Comparison of ENCODE assay signal across 18 cellular contexts in genomic region chr17:38469875-38470274, GRCh38. TPM values are rescaled to one million over a fixed set of nuclear protein-coding genes. Genes with fewer than 3 reads are reported as not detected.
DNase-seq lines count a peak whose midpoint lies in the region; ATAC-seq, FAIRE-seq and TF ChIP-seq lines count a peak whose summit lies in the region.
"Had no signal": no experiment of that assay in that cellular context is flagged by ENCODE, and none has a peak within 500 bp of the region (broad histone marks: within the 10 kb centered on the region; RNA-seq: fewer than 3 reads in every experiment).

No MANE protein-coding gene starts in this region.

- H3K27ac ChIP-seq in endothelial cell of umbilical vein (ENCODE audit: insufficient read depth, low read depth, low read length) (peak overlapping the region; percentile 10), transverse colon (peak overlapping the region in 1 of 4 donors; percentile 43)
- H3K27ac ChIP-seq: BLaER1, cardiac muscle cell had no signal

- TF ChIP-seq POLR2A in endothelial cell of umbilical vein (IDR thresholded peaks at IDR 0.05; ENCODE audit: low read depth, low read length), result peak; percentile 19
- no peak for TF ChIP-seq POLR2A in transverse colon (IDR thresholded peaks at IDR 0.05)

- ATAC-seq in GM18511 (IDR thresholded peaks at IDR 0.05; ENCODE audit: unreplicated experiment), result no peak
- ATAC-seq: esophagus mucosa; natural killer cell treated with Interleukin-12 subunit alpha and Interleukin-12 subunit beta and Interleukin-15 and Interleukin-18, amount 100 ng/mL, for 72 hours had no signal

- intact Hi-C loops in endothelial cell of umbilical vein (cut with micrococcal nuclease), result loop anchor here (1.0 kb wide), 1 partner anchor 26 kb away; no protein-coding TSS in a partner anchor
- intact Hi-C loops in transverse colon (cut with DNase I; ENCODE audit: low total_unique reads), result loop anchor here (5.0 kb wide), 1 partner anchor 48 kb away; no protein-coding TSS in a partner anchor

- H2AFZ ChIP-seq in endothelial cell of umbilical vein (ENCODE audit: low read depth, low read length), result no peak overlapping the region

- no peaks in the 10 kb centered on the region for H4K20me1 ChIP-seq in endothelial cell of umbilical vein (replicated peaks; ENCODE audit: control insufficient read depth, extremely low read depth, insufficient read depth, low read length)

- H3K9me3 ChIP-seq in endothelial cell of umbilical vein (replicated peaks; ENCODE audit: control insufficient read depth, insufficient read depth, low read length) (no peaks in the 10 kb centered on the region), transverse colon (no peaks in the 10 kb centered on the region)
- H3K9me3 ChIP-seq: BLaER1 had no signal

- H3K79me2 ChIP-seq in endothelial cell of umbilical vein (ENCODE audit: control insufficient read depth, insufficient read depth, low read length), result peaks cover 58% of the 10 kb centered on the region

- dilution Hi-C loops in endothelial cell of umbilical vein (cut with MboI; ENCODE audit: extremely low pct_ligation_motif_present, low sequenced_read_pairs), result no loop called here

- peak overlapping the region; percentile 15 for H3K27ac Mint-ChIP-seq in nephron progenitor cell
- H3K27ac Mint-ChIP-seq: IgD-negative memory B cell; natural killer cell treated with Interleukin-12 subunit alpha and Interleukin-12 subunit beta and Interleukin-15 and Interleukin-18, amount 100 ng/mL, for 72 hours had no signal

- peaks cover 34% of the 10 kb centered on the region for H3K36me3 Mint-ChIP-seq in nephron progenitor cell (ENCODE audit: low read depth)
- H3K36me3 Mint-ChIP-seq: IgD-negative memory B cell; natural killer cell treated with Interleukin-12 subunit alpha and Interleukin-12 subunit beta and Interleukin-15 and Interleukin-18, amount 100 ng/mL, for 72 hours had no signal

- no TSS peak for BruUV-seq in endothelial cell of umbilical vein (replicated peaks; lab: Mats Ljungman, UMichigan)

- in situ Hi-C loops in transverse colon (cut with MboI; ENCODE audit: low pct_ligation_motif_present in 1 of 4, low pct_unique_long_range_greater_than_20kb in 1 of 4, low sequenced_read_pairs in 3 of 4), result no loop called here

- no peaks in the 10 kb centered on the region for H3K27me3 ChIP-seq in endothelial cell of umbilical vein (ENCODE audit: control insufficient read depth in 2 of 2, insufficient read depth in 2 of 2, low read length in 2 of 2)
- H3K27me3 ChIP-seq in transverse colon, result no peaks in the 10 kb centered on the region
- H3K27me3 ChIP-seq: BLaER1, cardiac muscle cell had no signal

- TF ChIP-seq EP300 in transverse colon (IDR thresholded peaks at IDR 0.05; ENCODE audit: low read depth), result no peak

- H3K4me2 ChIP-seq in endothelial cell of umbilical vein (ENCODE audit: insufficient read depth, low read length), result no peak overlapping the region
- H3K4me2 ChIP-seq: BLaER1 had no signal

- H3K4me3 Mint-ChIP-seq in nephron progenitor cell, result peak overlapping the region; percentile 46
- H3K4me3 Mint-ChIP-seq: IgD-negative memory B cell; natural killer cell treated with Interleukin-12 subunit alpha and Interleukin-12 subunit beta and Interleukin-15 and Interleukin-18, amount 100 ng/mL, for 72 hours had no signal

- H3K4me1 ChIP-seq in endothelial cell of umbilical vein (ENCODE audit: control insufficient read depth, extremely low read depth, insufficient read depth, low read length), result peaks cover 36% of the 10 kb centered on the region
- H3K4me1 ChIP-seq in transverse colon, result peaks cover 0 to 23% (median 15%) of the 10 kb centered on the region in 4 donors

- no peaks in the 10 kb centered on the region for H3K9me3 Mint-ChIP-seq in nephron progenitor cell
- H3K9me3 Mint-ChIP-seq: IgD-negative memory B cell; natural killer cell treated with Interleukin-12 subunit alpha and Interleukin-12 subunit beta and Interleukin-15 and Interleukin-18, amount 100 ng/mL, for 72 hours had no signal

- 75 to 92% methylated on average over 2 to 20 of the region's 20 CpGs for WGBS in transverse colon (ENCODE audit: low coverage in 1 of 2), 2 donors

- FAIRE-seq in endothelial cell of umbilical vein (lab: Jason Lieb, UNC), result no peak
- FAIRE-seq: G401.6, small intestine had no signal

- no peaks in the 10 kb centered on the region for H3K9me1 ChIP-seq in endothelial cell of umbilical vein (replicated peaks; ENCODE audit: control insufficient read depth, extremely low read depth, insufficient read depth, low read length)

- H3K36me3 ChIP-seq in endothelial cell of umbilical vein (ENCODE audit: control insufficient read depth in 2 of 2, extremely low read depth in 1 of 2, insufficient read depth in 2 of 2, low read length in 2 of 2), result peaks cover 21 to 45% of the 10 kb centered on the region in 2 experiments
- peaks cover 0 to 4% (median 0%) of the 10 kb centered on the region in 4 donors for H3K36me3 ChIP-seq in transverse colon
- H3K36me3 ChIP-seq: cardiac muscle cell had no signal

- TF ChIP-seq CTCF in endothelial cell of umbilical vein (IDR thresholded peaks at IDR 0.05; ENCODE audit: extremely low read depth in 1 of 2, insufficient read depth in 1 of 2, low read depth in 1 of 2, low read length in 2 of 2) (no peak), nephron progenitor cell (IDR thresholded peaks at IDR 0.05) (no peak), transverse colon (IDR thresholded peaks at IDR 0.05) (no peak)

- H3K4me1 Mint-ChIP-seq in nephron progenitor cell, result peaks cover 41% of the 10 kb centered on the region
- H3K4me1 Mint-ChIP-seq: IgD-negative memory B cell had no signal

- CTCF ChIA-PET in endothelial cell of umbilical vein (lab: Charles Lee), result interaction anchor here (0.7 to 1.9 kb wide), 3 partner anchors 14 to 45 kb away, joined by 3 to 19 read pairs (median 5); no protein-coding TSS in a partner anchor

- H3K4me3 ChIP-seq in endothelial cell of umbilical vein (replicated peaks in 1 of 3; ENCODE audit: insufficient read depth in 1 of 3, low read depth in 1 of 3, low read length in 3 of 3) (no peak overlapping the region), transverse colon (no peak overlapping the region)
- H3K4me3 ChIP-seq: BLaER1, cardiac muscle cell had no signal

- POLR2A ChIA-PET in endothelial cell of umbilical vein (lab: Charles Lee), result interaction anchor here (1.7 kb wide), 1 partner anchor 46 kb away, joined by 3 read pairs; no protein-coding TSS in a partner anchor

- peak; percentile 39 for DNase-seq in Ammon's horn (ENCODE audit: low spot score)
- DNase-seq in RPMI7951 (ENCODE audit: low read depth), result peak; percentile 52
- DNase-seq in endothelial cell of umbilical vein (ENCODE audit: low read depth, low spot score), result peak; percentile 23
- DNase-seq in nephron progenitor cell, result no peak
- DNase-seq in NCI-H2196 (lab: John Stamatoyannopoulos, UW; ENCODE audit: unreplicated experiment), result no peak
- no peak for DNase-seq in transverse colon
- no peak for DNase-seq in LoVo (ENCODE audit: low spot score)
- DNase-seq: activated CD4-positive, alpha-beta T cell treated with anti-CD3 and anti-CD28 coated beads for 48 hours; NCI-H2029; small intestine; T-helper 1 cell had no signal

- peaks cover 4% of the 10 kb centered on the region for H3K27me3 Mint-ChIP-seq in nephron progenitor cell (ENCODE audit: low read depth, poor library complexity)

- no peak overlapping the region for H3K9ac ChIP-seq in endothelial cell of umbilical vein (replicated peaks; ENCODE audit: extremely low read depth, insufficient read depth, low read length)
- H3K9ac ChIP-seq: BLaER1 had no signal

TF ChIP-seq in endothelial cell of umbilical vein, 7 proteins besides CTCF, POLR2A, EP300 and RAD21:
- TF ChIP-seq FOS (IDR thresholded peaks at IDR 0.05; ENCODE audit: borderline replicate concordance, insufficient read depth, low read length) (peak; percentile 23), EZH2 (IDR thresholded peaks at IDR 0.05; ENCODE audit: borderline replicate concordance, low read depth, low read length, severe bottlenecking) (no peak), JUN (IDR thresholded peaks at IDR 0.05; ENCODE audit: borderline replicate concordance, insufficient read depth, insufficient read length, low read depth) (no peak), POLR2AphosphoS5 (IDR thresholded peaks at IDR 0.05; ENCODE audit: insufficient read depth, low read depth, low read length) (no peak), MAX (IDR thresholded peaks at IDR 0.05; ENCODE audit: insufficient read depth, insufficient read length) (no peak)

RNA-seq across cellular contexts. Expression of gene ARHGAP23, which starts 41.6 kb away (rescaled TPM):
- total RNA-seq in RPMI7951 (2014; rRNA removed; shearing (Covaris generic)), result 4.6 and 6.3 TPM in 2 replicates
- 152 and 190 TPM in 2 replicates for total RNA-seq in endothelial cell of umbilical vein
- polyA plus RNA-seq in endothelial cell of umbilical vein, result 22.3 and 25.4 TPM in 2 replicates
- 22.9 and 25.3 TPM in 2 replicates for polyA plus RNA-seq in endothelial cell of umbilical vein (2011; cell fraction: cytosol; rRNA removed)
- 53.1 and 59.2 TPM in 2 replicates for polyA plus RNA-seq in endothelial cell of umbilical vein (2011; cell fraction: nucleus; rRNA removed)
- polyA plus RNA-seq in endothelial cell of umbilical vein (2012), result 49.6 and 59.2 TPM in 2 replicates
- 42.0 and 76.2 TPM in 2 replicates for polyA minus RNA-seq in endothelial cell of umbilical vein
- polyA minus RNA-seq in endothelial cell of umbilical vein (2011; cell fraction: cytosol; rRNA and poly(A)+ RNA removed), result 23.5 TPM
- polyA minus RNA-seq in endothelial cell of umbilical vein (2011; cell fraction: nucleus; rRNA and poly(A)+ RNA removed), result 63.5 and 75.4 TPM in 2 replicates
- total RNA-seq in transverse colon, result 10 to 100 TPM in 3 of 4 donors, 1 to 10 TPM in 1; 4.5 to 21.7 (median 17.0) TPM
- polyA plus RNA-seq: IgD-negative memory B cell had no signal

Comparison
In these comparisons a context has a peak if more than half of its experiments do, and no peak if none do; other contexts are left out.
1. DNase-seq: peak in Ammon's horn (single experiment), RPMI7951 (single experiment) and endothelial cell of umbilical vein (single experiment); none in nephron progenitor cell (single experiment), NCI-H2196 (single experiment), transverse colon (single experiment) and LoVo (single experiment).